In the genomic region with DNA sequence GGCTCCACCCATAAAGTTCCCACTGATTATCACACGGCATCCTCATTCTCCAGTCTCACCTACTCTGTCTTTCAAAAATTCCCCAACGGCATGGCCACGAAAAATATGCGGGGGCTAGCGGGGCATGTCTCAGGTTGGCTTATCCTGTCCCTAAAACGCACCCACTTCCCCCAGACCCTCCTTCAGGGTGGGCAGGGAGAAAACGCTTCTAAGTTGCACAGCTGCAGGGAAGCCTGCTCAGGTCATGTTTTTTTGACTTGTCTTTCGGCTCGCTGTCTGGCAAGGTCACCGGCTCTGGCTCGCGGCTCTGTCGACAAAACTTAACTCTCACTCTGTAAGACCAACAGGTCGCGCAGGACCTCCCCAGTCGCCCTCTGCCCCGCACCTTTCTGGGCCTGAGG, we compare ENCODE assay signal across 8 cellular contexts. TPM values are rescaled to one million over a fixed set of nuclear protein-coding genes. Genes with fewer than 3 reads are reported as not detected.
DNase-seq lines count a peak whose midpoint lies in the region; ATAC-seq and TF ChIP-seq lines count a peak whose summit lies in the region.

No MANE protein-coding gene starts in this region.

- peaks cover 65% of the 10 kb centered on the region for H3K36me3 Mint-ChIP-seq in activated T-helper 2 cell treated with anti-CD3 and anti-CD28 coated beads, Interferon-gamma antibody, Interleukin-2, Interleukin-4, amounts not matched to agents 10 μg/mL and 5 μg/mL and 100 μg/mL, durations not matched to agents 14 hours and 24 hours and 36 hours (ENCODE audit: low read depth)

- H3K27me3 Mint-ChIP-seq in activated T-helper 2 cell treated with anti-CD3 and anti-CD28 coated beads, Interferon-gamma antibody, Interleukin-2, Interleukin-4, amounts not matched to agents 10 μg/mL and 5 μg/mL and 100 μg/mL, durations not matched to agents 14 hours and 24 hours and 36 hours (ENCODE audit: low read depth): no peaks in the 10 kb centered on the region

- H3K4me3 ChIP-seq in kidney epithelial cell (ENCODE audit: low read depth, low read length) (peak overlapping the region; percentile 76), tibial nerve (peak overlapping the region; percentile 70 to 92 (median 80))

- H3K27me3 ChIP-seq in kidney epithelial cell (ENCODE audit: control insufficient read depth, insufficient read depth, low read length) (no peaks in the 10 kb centered on the region), tibial nerve (no peaks in the 10 kb centered on the region)

- peak; percentile 2 to 4 for ATAC-seq in activated CD4-positive, CD25-positive, alpha-beta regulatory T cell treated with anti-CD3 and anti-CD28 coated beads, Interleukin-2, amount 50 U/mL, for 24 hours
- ATAC-seq in HG03066 (IDR thresholded peaks at IDR 0.05; ENCODE audit: low read depth, unreplicated experiment): peak; percentile 0

- no peak for DNase-seq in activated CD4-positive, CD25-positive, alpha-beta regulatory T cell treated with anti-CD3 and anti-CD28 coated beads, Interleukin-2, amount 50 U/mL, for 72 hours
- DNase-seq in activated T-helper 2 cell treated with anti-CD3 and anti-CD28 coated beads, Interferon-gamma antibody, Interleukin-2, Interleukin-4, amounts not matched to agents 10 μg/mL and 5 μg/mL and 100 μg/mL, durations not matched to agents 14 hours and 24 hours and 36 hours (ENCODE audit: low spot score): no peak
- DNase-seq in kidney epithelial cell (ENCODE audit: low read depth) (no peak), tibial nerve (ENCODE audit: low spot score in 2 of 2) (no peak), amniotic stem cell (lab: John Stamatoyannopoulos, UW) (no peak), activated gamma-delta T cell (lab: John Stamatoyannopoulos, UW) (no peak)

- peak overlapping the region; percentile 90 for H3K27ac Mint-ChIP-seq in activated T-helper 2 cell treated with anti-CD3 and anti-CD28 coated beads, Interferon-gamma antibody, Interleukin-2, Interleukin-4, amounts not matched to agents 10 μg/mL and 5 μg/mL and 100 μg/mL, durations not matched to agents 14 hours and 24 hours and 36 hours

- H3K36me3 ChIP-seq in kidney epithelial cell (ENCODE audit: control insufficient read depth, insufficient read depth, low read length): no peaks in the 10 kb centered on the region
- no peaks in the 10 kb centered on the region for H3K36me3 ChIP-seq in tibial nerve

- H3K9me3 ChIP-seq in tibial nerve: no peaks in the 10 kb centered on the region

- intact Hi-C loops in activated T-helper 2 cell treated with anti-CD3 and anti-CD28 coated beads, Interferon-gamma antibody, Interleukin-2, Interleukin-4, amounts not matched to agents 10 μg/mL and 5 μg/mL and 100 μg/mL, durations not matched to agents 14 hours and 24 hours and 36 hours (cut with micrococcal nuclease): loop anchor here (1.0 to 5.0 kb wide), 13 partner anchors 8 to 305 kb away; partner anchors contain the start of genes PEX1 and RBM48

- no peaks in the 10 kb centered on the region for H3K9me3 Mint-ChIP-seq in activated T-helper 2 cell treated with anti-CD3 and anti-CD28 coated beads, Interferon-gamma antibody, Interleukin-2, Interleukin-4, amounts not matched to agents 10 μg/mL and 5 μg/mL and 100 μg/mL, durations not matched to agents 14 hours and 24 hours and 36 hours

- peak overlapping the region; percentile 94 for H3K4me3 Mint-ChIP-seq in activated T-helper 2 cell treated with anti-CD3 and anti-CD28 coated beads, Interferon-gamma antibody, Interleukin-2, Interleukin-4, amounts not matched to agents 10 μg/mL and 5 μg/mL and 100 μg/mL, durations not matched to agents 14 hours and 24 hours and 36 hours (ENCODE audit: low read depth)

- TF ChIP-seq CTCF in kidney epithelial cell (IDR thresholded peaks at IDR 0.05; ENCODE audit: insufficient read depth, low read length, poor library complexity, severe bottlenecking) (no peak), tibial nerve (IDR thresholded peaks at IDR 0.05) (no peak)

- no peak for TF ChIP-seq EP300 in tibial nerve (IDR thresholded peaks at IDR 0.05)

- peaks cover 42% of the 10 kb centered on the region for H3K4me1 Mint-ChIP-seq in activated T-helper 2 cell treated with anti-CD3 and anti-CD28 coated beads, Interferon-gamma antibody, Interleukin-2, Interleukin-4, amounts not matched to agents 10 μg/mL and 5 μg/mL and 100 μg/mL, durations not matched to agents 14 hours and 24 hours and 36 hours (ENCODE audit: low read depth)

- TF ChIP-seq POLR2A in tibial nerve (IDR thresholded peaks at IDR 0.05): no peak

- H3K4me1 ChIP-seq in tibial nerve: peaks cover 3 to 58% (median 10%) of the 10 kb centered on the region in 4 donors

- WGBS in tibial nerve, 2 donors: 2 to 4% methylated on average over 14 to 17 of the region's 17 CpGs

- H3K27ac ChIP-seq in tibial nerve: peak overlapping the region; percentile 74 to 93 (median 85)

RNA-seq across cellular contexts. Expression of gene CDK6, which starts 3.8 kb away (rescaled TPM):
- 254 and 265 TPM in 2 replicates for total RNA-seq in activated T-helper 2 cell treated with anti-CD3 and anti-CD28 coated beads, Interferon-gamma antibody, Interleukin-2, Interleukin-4, amounts not matched to agents 10 μg/mL and 5 μg/mL and 100 μg/mL, durations not matched to agents 14 hours and 24 hours and 36 hours
- total RNA-seq in kidney epithelial cell (89.7 and 91.0 TPM in 2 replicates), tibial nerve (10 to 100 TPM; 14.4 to 45.4 (median 26.6) TPM)
